ENCODE assay signal across 18 cellular contexts in genomic region chr10:132433671-132434340, GRCh38. TPM values are rescaled to one million over a fixed set of nuclear protein-coding genes. Genes with fewer than 3 reads are reported as not detected.
A peak's percentile ranks its signal among the peaks of the same experiment; 100 is the strongest.
DNase-seq lines count a peak whose midpoint lies in the region; ATAC-seq and TF ChIP-seq lines count a peak whose summit lies in the region.
"Had no signal": no experiment of that assay in that cellular context is flagged by ENCODE, and none has a peak within 500 bp of the region (broad histone marks: within the 10 kb centered on the region; RNA-seq: fewer than 3 reads in every experiment).

No MANE protein-coding gene starts in this region.

- no peak overlapping the region for H3K27ac ChIP-seq in right atrium auricular region
- peak overlapping the region; percentile 92 for H3K27ac ChIP-seq in Karpas-422 (ENCODE audit: low read length)
- H3K27ac ChIP-seq in adrenal gland: peak overlapping the region in 3 of 5 donors; percentile 39 to 70 (median 43)
- H3K27ac ChIP-seq in neutrophil: peak overlapping the region; percentile 46
- H3K27ac ChIP-seq: heart left ventricle, transverse colon had no signal

- no peaks in the 10 kb centered on the region for H3K36me3 ChIP-seq in right atrium auricular region
- H3K36me3 ChIP-seq in Karpas-422 (ENCODE audit: insufficient read depth, low read length): no peaks in the 10 kb centered on the region
- H3K36me3 ChIP-seq in adrenal gland (replicated peaks in 1 of 2): no peaks in the 10 kb centered on the region
- no peaks in the 10 kb centered on the region for H3K36me3 ChIP-seq in neutrophil
- H3K36me3 ChIP-seq: heart left ventricle, transverse colon had no signal

- peaks cover 0 to under 1% of the 10 kb centered on the region in 2 donors for H3K4me1 ChIP-seq in right atrium auricular region
- peaks cover 72% of the 10 kb centered on the region for H3K4me1 ChIP-seq in Karpas-422 (ENCODE audit: low read length)
- H3K4me1 ChIP-seq in adrenal gland (replicated peaks in 1 of 2): peaks cover 0 to 18% of the 10 kb centered on the region in 2 donors
- H3K4me1 ChIP-seq in neutrophil (ENCODE audit: control insufficient read depth in 1 of 2, insufficient read depth in 1 of 2, low read depth in 1 of 2, low read length in 1 of 2): peaks cover 7 to 13% of the 10 kb centered on the region in 2 experiments

- H2AFZ ChIP-seq in Karpas-422 (ENCODE audit: low read length): no peak overlapping the region

- no peak overlapping the region for H3K4me2 ChIP-seq in Karpas-422 (ENCODE audit: low read depth, low read length, poor library complexity, severe bottlenecking)
- H3K4me2 ChIP-seq: SK-N-SH had no signal

- no peaks in the 10 kb centered on the region for H3K79me2 ChIP-seq in Karpas-422 (ENCODE audit: low read length)

- TF ChIP-seq POLR2A in adrenal gland (IDR thresholded peaks at IDR 0.05): no peak

- H3K9ac ChIP-seq in Karpas-422 (ENCODE audit: low read length): no peak overlapping the region
- H3K9ac ChIP-seq: SK-N-SH had no signal

- H3K4me3 ChIP-seq in right atrium auricular region: no peak overlapping the region
- no peak overlapping the region for H3K4me3 ChIP-seq in Karpas-422 (ENCODE audit: low read length)
- peak overlapping the region in 1 of 4 donors; percentile 22 for H3K4me3 ChIP-seq in adrenal gland
- H3K4me3 ChIP-seq in neutrophil (ENCODE audit: low read depth in 1 of 2, low read length in 1 of 2): peak overlapping the region in 1 of 2 experiments; percentile 27
- H3K4me3 ChIP-seq: transverse colon had no signal

- no peaks in the 10 kb centered on the region for H3K27me3 ChIP-seq in right atrium auricular region
- no peaks in the 10 kb centered on the region for H3K27me3 ChIP-seq in Karpas-422 (ENCODE audit: low read length)
- no peaks in the 10 kb centered on the region for H3K27me3 ChIP-seq in adrenal gland
- H3K27me3 ChIP-seq in neutrophil: no peaks in the 10 kb centered on the region
- H3K27me3 ChIP-seq: heart left ventricle, transverse colon had no signal

- no peaks in the 10 kb centered on the region for H3K9me2 ChIP-seq in Karpas-422 (replicated peaks; ENCODE audit: insufficient read depth, low read length)
- H3K9me2 ChIP-seq: SK-N-SH had no signal

- intact Hi-C loops in Right ventricle myocardium inferior (cut with DNase I) (no loop called here), adrenal gland (cut with DNase I) (no loop called here)

- DNase-seq in Right ventricle myocardium inferior (ENCODE audit: missing footprints): peak; percentile 47
- DNase-seq in right atrium auricular region (ENCODE audit: low spot score): no peak
- DNase-seq in Karpas-422: no peak
- no peak for DNase-seq in adrenal gland
- no peak for DNase-seq in A172 (ENCODE audit: low spot score)
- DNase-seq: Calu3, EL, endodermal cell, NCI-H1694 treated with DMSO at 0.1 percent for 48 hours, NCI-H2227 treated with DMSO at 0.1 percent for 48 hours, T1000, transverse colon had no signal

- ATAC-seq in Right ventricle myocardium inferior: no peak
- ATAC-seq in GM19023 (IDR thresholded peaks at IDR 0.05; ENCODE audit: unreplicated experiment): no peak
- no peak for ATAC-seq in GM19455 (IDR thresholded peaks at IDR 0.05; ENCODE audit: unreplicated experiment)
- ATAC-seq: left ventricle myocardium superior had no signal

- WGBS in adrenal gland, 4 donors: 91 to 100% (median 95%) methylated on average over 3 to 21 of the region's 21 CpGs

- TF ChIP-seq CTCF in right atrium auricular region (IDR thresholded peaks at IDR 0.05): no peak
- no peak for TF ChIP-seq CTCF in adrenal gland (IDR thresholded peaks at IDR 0.05)
- no peak for TF ChIP-seq CTCF in neutrophil (IDR thresholded peaks at IDR 0.05)

- H4K20me1 ChIP-seq in Karpas-422 (ENCODE audit: insufficient read depth, low read depth, low read length): no peaks in the 10 kb centered on the region

- H3K9me3 ChIP-seq in right atrium auricular region (no peaks in the 10 kb centered on the region), Karpas-422 (ENCODE audit: low read length) (no peaks in the 10 kb centered on the region), adrenal gland (replicated peaks in 1 of 3) (no peaks in the 10 kb centered on the region), neutrophil (no peaks in the 10 kb centered on the region)
- H3K9me3 ChIP-seq: heart left ventricle, SK-N-SH, transverse colon had no signal

RNA-seq across cellular contexts. Expression of gene PWWP2B, which starts 36.8 kb away (rescaled TPM):
- 22.3 TPM for total RNA-seq in Right ventricle myocardium inferior
- total RNA-seq in right atrium auricular region: 1 to 10 TPM; 7.7 to 8.1 TPM
- total RNA-seq in Karpas-422 (2014; rRNA removed; shearing (Covaris generic); ENCODE audit: low replicate concordance): 1.4 and 3.7 TPM in 2 replicates
- 10 to 100 TPM; 31.6 to 75.3 (median 42.2) TPM for total RNA-seq in adrenal gland
- polyA plus RNA-seq in adrenal gland: 10 to 100 TPM in 2 of 3 donors, 1 to 10 TPM in 1; 3.4 to 34.0 (median 33.5) TPM
- 12.1 and 20.9 TPM in 2 replicates for total RNA-seq in A172 (2014; rRNA removed; shearing (Covaris generic))

Comparison
In these comparisons a context has a peak if more than half of its experiments do, and no peak if none do; other contexts are left out.
1. H3K27ac ChIP-seq: peak in Karpas-422 (single experiment), adrenal gland (3 of 5) and neutrophil (single experiment); none in right atrium auricular region (0 of 2).